Comparison of ENCODE assay signal across 1 cellular context in the genomic region with DNA sequence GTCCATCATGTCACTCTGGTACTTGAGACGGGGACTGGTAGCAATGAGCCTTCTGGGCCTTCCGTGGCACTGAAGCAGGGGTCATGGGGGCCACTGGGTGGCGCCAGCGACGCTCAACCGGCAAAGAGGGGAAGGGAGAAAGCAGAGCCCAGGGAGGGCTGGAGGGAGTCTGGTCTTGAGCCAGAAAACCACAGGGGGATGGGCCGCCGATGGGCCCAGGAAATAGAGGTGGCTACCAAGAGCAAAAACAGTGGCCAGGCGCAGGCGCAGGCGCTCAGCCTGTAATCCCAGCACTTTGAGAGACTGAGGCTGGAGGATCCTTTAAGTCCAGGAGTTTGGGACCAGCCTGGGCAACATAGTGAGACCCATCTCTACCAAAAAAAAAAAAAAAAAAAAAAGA.
A peak's percentile ranks its signal among the peaks of the same experiment; 100 is the strongest.
TF ChIP-seq lines count a peak whose summit lies in the region.

No MANE protein-coding gene starts in this region.

TF ChIP-seq in HEK293, 187 proteins besides CTCF, POLR2A, EP300 and RAD21 (continued from another document):
- TF ChIP-seq, protein P1, sequence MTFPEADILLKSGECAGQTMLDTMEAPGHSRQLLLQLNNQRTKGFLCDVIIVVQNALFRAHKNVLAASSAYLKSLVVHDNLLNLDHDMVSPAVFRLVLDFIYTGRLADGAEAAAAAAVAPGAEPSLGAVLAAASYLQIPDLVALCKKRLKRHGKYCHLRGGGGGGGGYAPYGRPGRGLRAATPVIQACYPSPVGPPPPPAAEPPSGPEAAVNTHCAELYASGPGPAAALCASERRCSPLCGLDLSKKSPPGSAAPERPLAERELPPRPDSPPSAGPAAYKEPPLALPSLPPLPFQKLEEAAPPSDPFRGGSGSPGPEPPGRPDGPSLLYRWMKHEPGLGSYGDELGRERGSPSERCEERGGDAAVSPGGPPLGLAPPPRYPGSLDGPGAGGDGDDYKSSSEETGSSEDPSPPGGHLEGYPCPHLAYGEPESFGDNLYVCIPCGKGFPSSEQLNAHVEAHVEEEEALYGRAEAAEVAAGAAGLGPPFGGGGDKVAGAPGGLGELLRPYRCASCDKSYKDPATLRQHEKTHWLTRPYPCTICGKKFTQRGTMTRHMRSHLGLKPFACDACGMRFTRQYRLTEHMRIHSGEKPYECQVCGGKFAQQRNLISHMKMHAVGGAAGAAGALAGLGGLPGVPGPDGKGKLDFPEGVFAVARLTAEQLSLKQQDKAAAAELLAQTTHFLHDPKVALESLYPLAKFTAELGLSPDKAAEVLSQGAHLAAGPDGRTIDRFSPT (tag by site-specific recombination; IDR thresholded peaks at IDR 0.05) = 0 out of 2 replicates have a peak, but pooled peaks have one; percentile 16
- 0 out of 2 replicates have a peak, but pooled peaks have one; percentile 34 for TF ChIP-seq ZNF843 (tag by site-specific recombination; IDR thresholded peaks at IDR 0.05)
- peak; percentile 44; the same call in 1 of the 2 replicates for TF ChIP-seq ZNF610 (tag by site-specific recombination; IDR thresholded peaks at IDR 0.05; ENCODE audit: borderline replicate concordance)
- no peak for TF ChIP-seq KLF1 (tag by site-specific recombination; IDR thresholded peaks at IDR 0.05)
- peak; percentile 32; the same call in 1 of the 2 replicates for TF ChIP-seq ZSCAN30 (tag by site-specific recombination; IDR thresholded peaks at IDR 0.05)
- TF ChIP-seq MYNN (tag by site-specific recombination; IDR thresholded peaks at IDR 0.05; ENCODE audit: borderline replicate concordance) = no peak
- TF ChIP-seq ZNF654 (tag by site-specific recombination; IDR thresholded peaks at IDR 0.05; ENCODE audit: low read depth) = peak; percentile 63; the same call in 1 of the 2 replicates
- TF ChIP-seq, protein P2, sequence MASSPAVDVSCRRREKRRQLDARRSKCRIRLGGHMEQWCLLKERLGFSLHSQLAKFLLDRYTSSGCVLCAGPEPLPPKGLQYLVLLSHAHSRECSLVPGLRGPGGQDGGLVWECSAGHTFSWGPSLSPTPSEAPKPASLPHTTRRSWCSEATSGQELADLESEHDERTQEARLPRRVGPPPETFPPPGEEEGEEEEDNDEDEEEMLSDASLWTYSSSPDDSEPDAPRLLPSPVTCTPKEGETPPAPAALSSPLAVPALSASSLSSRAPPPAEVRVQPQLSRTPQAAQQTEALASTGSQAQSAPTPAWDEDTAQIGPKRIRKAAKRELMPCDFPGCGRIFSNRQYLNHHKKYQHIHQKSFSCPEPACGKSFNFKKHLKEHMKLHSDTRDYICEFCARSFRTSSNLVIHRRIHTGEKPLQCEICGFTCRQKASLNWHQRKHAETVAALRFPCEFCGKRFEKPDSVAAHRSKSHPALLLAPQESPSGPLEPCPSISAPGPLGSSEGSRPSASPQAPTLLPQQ (tag by site-specific recombination; IDR thresholded peaks at IDR 0.05) = 0 out of 2 replicates have a peak, but pooled peaks have one; percentile 40
- TF ChIP-seq ZNF776 (tag by site-specific recombination; IDR thresholded peaks at IDR 0.05; ENCODE audit: borderline replicate concordance) = peak; percentile 18; the same call in 1 of the 2 replicates
- TF ChIP-seq, protein P3, sequence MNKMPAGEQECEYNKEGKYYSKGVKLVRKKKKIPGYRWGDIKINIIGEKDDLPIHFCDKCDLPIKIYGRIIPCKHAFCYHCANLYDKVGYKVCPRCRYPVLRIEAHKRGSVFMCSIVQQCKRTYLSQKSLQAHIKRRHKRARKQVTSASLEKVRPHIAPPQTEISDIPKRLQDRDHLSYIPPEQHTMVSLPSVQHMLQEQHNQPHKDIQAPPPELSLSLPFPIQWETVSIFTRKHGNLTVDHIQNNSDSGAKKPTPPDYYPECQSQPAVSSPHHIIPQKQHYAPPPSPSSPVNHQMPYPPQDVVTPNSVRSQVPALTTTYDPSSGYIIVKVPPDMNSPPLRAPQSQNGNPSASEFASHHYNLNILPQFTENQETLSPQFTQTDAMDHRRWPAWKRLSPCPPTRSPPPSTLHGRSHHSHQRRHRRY (tag by site-specific recombination; IDR thresholded peaks at IDR 0.05) = no peak
- TF ChIP-seq, protein P4, sequence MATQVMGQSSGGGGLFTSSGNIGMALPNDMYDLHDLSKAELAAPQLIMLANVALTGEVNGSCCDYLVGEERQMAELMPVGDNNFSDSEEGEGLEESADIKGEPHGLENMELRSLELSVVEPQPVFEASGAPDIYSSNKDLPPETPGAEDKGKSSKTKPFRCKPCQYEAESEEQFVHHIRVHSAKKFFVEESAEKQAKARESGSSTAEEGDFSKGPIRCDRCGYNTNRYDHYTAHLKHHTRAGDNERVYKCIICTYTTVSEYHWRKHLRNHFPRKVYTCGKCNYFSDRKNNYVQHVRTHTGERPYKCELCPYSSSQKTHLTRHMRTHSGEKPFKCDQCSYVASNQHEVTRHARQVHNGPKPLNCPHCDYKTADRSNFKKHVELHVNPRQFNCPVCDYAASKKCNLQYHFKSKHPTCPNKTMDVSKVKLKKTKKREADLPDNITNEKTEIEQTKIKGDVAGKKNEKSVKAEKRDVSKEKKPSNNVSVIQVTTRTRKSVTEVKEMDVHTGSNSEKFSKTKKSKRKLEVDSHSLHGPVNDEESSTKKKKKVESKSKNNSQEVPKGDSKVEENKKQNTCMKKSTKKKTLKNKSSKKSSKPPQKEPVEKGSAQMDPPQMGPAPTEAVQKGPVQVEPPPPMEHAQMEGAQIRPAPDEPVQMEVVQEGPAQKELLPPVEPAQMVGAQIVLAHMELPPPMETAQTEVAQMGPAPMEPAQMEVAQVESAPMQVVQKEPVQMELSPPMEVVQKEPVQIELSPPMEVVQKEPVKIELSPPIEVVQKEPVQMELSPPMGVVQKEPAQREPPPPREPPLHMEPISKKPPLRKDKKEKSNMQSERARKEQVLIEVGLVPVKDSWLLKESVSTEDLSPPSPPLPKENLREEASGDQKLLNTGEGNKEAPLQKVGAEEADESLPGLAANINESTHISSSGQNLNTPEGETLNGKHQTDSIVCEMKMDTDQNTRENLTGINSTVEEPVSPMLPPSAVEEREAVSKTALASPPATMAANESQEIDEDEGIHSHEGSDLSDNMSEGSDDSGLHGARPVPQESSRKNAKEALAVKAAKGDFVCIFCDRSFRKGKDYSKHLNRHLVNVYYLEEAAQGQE (tag by site-specific recombination; IDR thresholded peaks at IDR 0.05) = no peak
- TF ChIP-seq, protein P5, sequence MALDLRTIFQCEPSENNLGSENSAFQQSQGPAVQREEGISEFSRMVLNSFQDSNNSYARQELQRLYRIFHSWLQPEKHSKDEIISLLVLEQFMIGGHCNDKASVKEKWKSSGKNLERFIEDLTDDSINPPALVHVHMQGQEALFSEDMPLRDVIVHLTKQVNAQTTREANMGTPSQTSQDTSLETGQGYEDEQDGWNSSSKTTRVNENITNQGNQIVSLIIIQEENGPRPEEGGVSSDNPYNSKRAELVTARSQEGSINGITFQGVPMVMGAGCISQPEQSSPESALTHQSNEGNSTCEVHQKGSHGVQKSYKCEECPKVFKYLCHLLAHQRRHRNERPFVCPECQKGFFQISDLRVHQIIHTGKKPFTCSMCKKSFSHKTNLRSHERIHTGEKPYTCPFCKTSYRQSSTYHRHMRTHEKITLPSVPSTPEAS (tag by site-specific recombination; IDR thresholded peaks at IDR 0.05) = peak; percentile 24; the same call in 1 of the 2 replicates
- peak; percentile 68 for TF ChIP-seq FEZF1 (tag by site-specific recombination; IDR thresholded peaks at IDR 0.05)
- TF ChIP-seq, protein P6, sequence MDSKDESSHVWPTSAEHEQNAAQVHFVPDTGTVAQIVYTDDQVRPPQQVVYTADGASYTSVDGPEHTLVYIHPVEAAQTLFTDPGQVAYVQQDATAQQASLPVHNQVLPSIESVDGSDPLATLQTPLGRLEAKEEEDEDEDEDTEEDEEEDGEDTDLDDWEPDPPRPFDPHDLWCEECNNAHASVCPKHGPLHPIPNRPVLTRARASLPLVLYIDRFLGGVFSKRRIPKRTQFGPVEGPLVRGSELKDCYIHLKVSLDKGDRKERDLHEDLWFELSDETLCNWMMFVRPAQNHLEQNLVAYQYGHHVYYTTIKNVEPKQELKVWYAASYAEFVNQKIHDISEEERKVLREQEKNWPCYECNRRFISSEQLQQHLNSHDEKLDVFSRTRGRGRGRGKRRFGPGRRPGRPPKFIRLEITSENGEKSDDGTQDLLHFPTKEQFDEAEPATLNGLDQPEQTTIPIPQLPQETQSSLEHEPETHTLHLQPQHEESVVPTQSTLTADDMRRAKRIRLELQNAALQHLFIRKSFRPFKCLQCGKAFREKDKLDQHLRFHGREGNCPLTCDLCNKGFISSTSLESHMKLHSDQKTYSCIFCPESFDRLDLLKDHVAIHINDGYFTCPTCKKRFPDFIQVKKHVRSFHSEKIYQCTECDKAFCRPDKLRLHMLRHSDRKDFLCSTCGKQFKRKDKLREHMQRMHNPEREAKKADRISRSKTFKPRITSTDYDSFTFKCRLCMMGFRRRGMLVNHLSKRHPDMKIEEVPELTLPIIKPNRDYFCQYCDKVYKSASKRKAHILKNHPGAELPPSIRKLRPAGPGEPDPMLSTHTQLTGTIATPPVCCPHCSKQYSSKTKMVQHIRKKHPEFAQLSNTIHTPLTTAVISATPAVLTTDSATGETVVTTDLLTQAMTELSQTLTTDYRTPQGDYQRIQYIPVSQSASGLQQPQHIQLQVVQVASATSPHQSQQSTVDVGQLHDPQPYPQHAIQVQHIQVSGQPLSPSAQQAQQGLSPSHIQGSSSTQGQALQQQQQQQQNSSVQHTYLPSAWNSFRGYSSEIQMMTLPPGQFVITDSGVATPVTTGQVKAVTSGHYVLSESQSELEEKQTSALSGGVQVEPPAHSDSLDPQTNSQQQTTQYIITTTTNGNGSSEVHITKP (tag by site-specific recombination; IDR thresholded peaks at IDR 0.05) = peak; percentile 48
- peak; percentile 51 for TF ChIP-seq ZBTB48 (tag by site-specific recombination; IDR thresholded peaks at IDR 0.05)
- TF ChIP-seq TCF7L2 (IDR thresholded peaks at IDR 0.05; ENCODE audit: borderline replicate concordance, low read depth, low read length) = no peak
- TF ChIP-seq, protein P7, sequence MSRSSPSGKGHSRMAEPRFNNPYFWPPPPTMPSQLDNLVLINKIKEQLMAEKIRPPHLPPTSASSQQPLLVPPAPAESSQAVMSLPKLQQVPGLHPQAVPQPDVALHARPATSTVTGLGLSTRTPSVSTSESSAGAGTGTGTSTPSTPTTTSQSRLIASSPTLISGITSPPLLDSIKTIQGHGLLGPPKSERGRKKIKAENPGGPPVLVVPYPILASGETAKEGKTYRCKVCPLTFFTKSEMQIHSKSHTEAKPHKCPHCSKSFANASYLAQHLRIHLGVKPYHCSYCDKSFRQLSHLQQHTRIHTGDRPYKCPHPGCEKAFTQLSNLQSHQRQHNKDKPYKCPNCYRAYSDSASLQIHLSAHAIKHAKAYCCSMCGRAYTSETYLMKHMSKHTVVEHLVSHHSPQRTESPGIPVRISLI (tag by site-specific recombination; IDR thresholded peaks at IDR 0.05) = 0 out of 2 replicates have a peak, but pooled peaks have one; percentile 40
- TF ChIP-seq ZNF423 (tag by site-specific recombination; IDR thresholded peaks at IDR 0.05) = peak; percentile 77
- TF ChIP-seq GLIS2 (tag by site-specific recombination; IDR thresholded peaks at IDR 0.05) = peak; percentile 64
- peak; percentile 47; the same call in 1 of the 2 replicates for TF ChIP-seq ZXDB (tag by site-specific recombination; IDR thresholded peaks at IDR 0.05)
- peak; percentile 49 for TF ChIP-seq OSR2 (tag by site-specific recombination; IDR thresholded peaks at IDR 0.05)
- 0 out of 2 replicates have a peak, but pooled peaks have one; percentile 33 for TF ChIP-seq ZFP69B (tag by site-specific recombination; IDR thresholded peaks at IDR 0.05)
- TF ChIP-seq ZNF155 (tag by site-specific recombination; IDR thresholded peaks at IDR 0.05) = no peak
- TF ChIP-seq ZNF335 (tag by site-specific recombination; conservative IDR thresholded peaks at IDR 0.05) = peak; percentile 52
- peak; percentile 94 for TF ChIP-seq MZF1 (tag by site-specific recombination; IDR thresholded peaks at IDR 0.05; ENCODE audit: borderline replicate concordance)
- TF ChIP-seq, protein P8, sequence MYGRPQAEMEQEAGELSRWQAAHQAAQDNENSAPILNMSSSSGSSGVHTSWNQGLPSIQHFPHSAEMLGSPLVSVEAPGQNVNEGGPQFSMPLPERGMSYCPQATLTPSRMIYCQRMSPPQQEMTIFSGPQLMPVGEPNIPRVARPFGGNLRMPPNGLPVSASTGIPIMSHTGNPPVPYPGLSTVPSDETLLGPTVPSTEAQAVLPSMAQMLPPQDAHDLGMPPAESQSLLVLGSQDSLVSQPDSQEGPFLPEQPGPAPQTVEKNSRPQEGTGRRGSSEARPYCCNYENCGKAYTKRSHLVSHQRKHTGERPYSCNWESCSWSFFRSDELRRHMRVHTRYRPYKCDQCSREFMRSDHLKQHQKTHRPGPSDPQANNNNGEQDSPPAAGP (tag by site-specific recombination; IDR thresholded peaks at IDR 0.05) = 0 out of 2 replicates have a peak, but pooled peaks have one; percentile 24
- peak; percentile 99 for TF ChIP-seq ZNF121 (tag by site-specific recombination; IDR thresholded peaks at IDR 0.05)
- TF ChIP-seq ZNF391 (tag by site-specific recombination; IDR thresholded peaks at IDR 0.05; ENCODE audit: borderline replicate concordance, low read depth) = no peak; the same call in 1 of the 2 replicates
- TF ChIP-seq ZNF664 (tag by site-specific recombination; IDR thresholded peaks at IDR 0.05) = no peak
- TF ChIP-seq, protein P9, sequence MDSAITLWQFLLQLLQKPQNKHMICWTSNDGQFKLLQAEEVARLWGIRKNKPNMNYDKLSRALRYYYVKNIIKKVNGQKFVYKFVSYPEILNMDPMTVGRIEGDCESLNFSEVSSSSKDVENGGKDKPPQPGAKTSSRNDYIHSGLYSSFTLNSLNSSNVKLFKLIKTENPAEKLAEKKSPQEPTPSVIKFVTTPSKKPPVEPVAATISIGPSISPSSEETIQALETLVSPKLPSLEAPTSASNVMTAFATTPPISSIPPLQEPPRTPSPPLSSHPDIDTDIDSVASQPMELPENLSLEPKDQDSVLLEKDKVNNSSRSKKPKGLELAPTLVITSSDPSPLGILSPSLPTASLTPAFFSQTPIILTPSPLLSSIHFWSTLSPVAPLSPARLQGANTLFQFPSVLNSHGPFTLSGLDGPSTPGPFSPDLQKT (IDR thresholded peaks at IDR 0.05; ENCODE audit: borderline replicate concordance, low read depth, low read length) = no peak
